Comparison of ENCODE assay signal across 20 cellular contexts in genomic region chr10:85570871-85571270, GRCh38.
DNase-seq lines count a peak whose midpoint lies in the region; ATAC-seq, FAIRE-seq and TF ChIP-seq lines count a peak whose summit lies in the region.
"Had no signal": no experiment of that assay in that cellular context is flagged by ENCODE, and none has a peak within 500 bp of the region (broad histone marks: within the 10 kb centered on the region; RNA-seq: fewer than 3 reads in every experiment).

No MANE protein-coding gene starts in this region.

- no peak overlapping the region for H3K9ac ChIP-seq in mesendoderm (ENCODE audit: low read length)
- H3K9ac ChIP-seq: BLaER1 treated with 17β-estradiol and CSF1 and Interleukin-3, amounts not matched to agents 10 nM and 100 nM had no signal

- no peaks in the 10 kb centered on the region for H3K79me2 ChIP-seq in mesendoderm (ENCODE audit: control insufficient read depth, insufficient read depth, low read length)

- H3K4me1 Mint-ChIP-seq in type B pancreatic cell (ENCODE audit: unreplicated experiment) = peaks cover 12% of the 10 kb centered on the region
- no peaks in the 10 kb centered on the region for H3K4me1 Mint-ChIP-seq in CD8-positive, alpha-beta T cell (ENCODE audit: low read depth)
- H3K4me1 Mint-ChIP-seq: B cell; CD8-positive, alpha-beta memory T cell had no signal

- H3K56ac ChIP-seq in mesendoderm (ENCODE audit: low read length) = no peak overlapping the region

- H3K4me2 ChIP-seq in mesendoderm (ENCODE audit: low read length) = no peak overlapping the region
- H3K4me2 ChIP-seq: A549; BLaER1 treated with 17β-estradiol and CSF1 and Interleukin-3, amounts not matched to agents 10 nM and 100 nM had no signal

- FAIRE-seq in bronchial epithelial cell (lab: Jason Lieb, UNC) = peak; percentile 55
- FAIRE-seq: A549, G401.6, GM12891, GM19239 had no signal

- peak overlapping the region; percentile 40 for H3K4me3 Mint-ChIP-seq in type B pancreatic cell
- no peak overlapping the region for H3K4me3 Mint-ChIP-seq in CD8-positive, alpha-beta T cell
- H3K4me3 Mint-ChIP-seq: B cell; CD4-positive, alpha-beta T cell; CD8-positive, alpha-beta memory T cell had no signal

- no peak overlapping the region for H2BK5ac ChIP-seq in mesendoderm (ENCODE audit: low read length)

- H3K36me3 ChIP-seq in bronchial epithelial cell (ENCODE audit: control insufficient read depth, insufficient read depth, low read length) (no peaks in the 10 kb centered on the region), mesendoderm (ENCODE audit: control insufficient read depth, insufficient read depth, low read length) (no peaks in the 10 kb centered on the region)
- no peaks in the 10 kb centered on the region for H3K36me3 ChIP-seq in CD8-positive, alpha-beta T cell (ENCODE audit: insufficient read depth, low read length)
- H3K36me3 ChIP-seq: BLaER1 treated with 17β-estradiol and CSF1 and Interleukin-3, amounts not matched to agents 10 nM and 100 nM had no signal

- H3K9me3 ChIP-seq in CD8-positive, alpha-beta T cell (ENCODE audit: low read length) = no peaks in the 10 kb centered on the region
- no peaks in the 10 kb centered on the region for H3K9me3 ChIP-seq in right cardiac atrium (ENCODE audit: control insufficient read depth, low read length)
- H3K9me3 ChIP-seq: A549; BLaER1 treated with 17β-estradiol and CSF1 and Interleukin-3, amounts not matched to agents 10 nM and 100 nM had no signal

- no peak overlapping the region for H2AK5ac ChIP-seq in mesendoderm (ENCODE audit: low read length)

- TF ChIP-seq CTCF in bronchial epithelial cell (IDR thresholded peaks at IDR 0.05; ENCODE audit: insufficient read depth, low read length, severe bottlenecking) (no peak), type B pancreatic cell (conservative IDR thresholded peaks at IDR 0.05) (no peak)
- no peak for TF ChIP-seq CTCF in CD8-positive, alpha-beta T cell (IDR thresholded peaks at IDR 0.05)

- H3K79me1 ChIP-seq in mesendoderm (ENCODE audit: low read length) = no peaks in the 10 kb centered on the region

- no peak overlapping the region for H4K5ac ChIP-seq in mesendoderm (ENCODE audit: low read length)

- H3K27me3 ChIP-seq in bronchial epithelial cell (ENCODE audit: control insufficient read depth, insufficient read depth, low read length) (no peaks in the 10 kb centered on the region), mesendoderm (ENCODE audit: insufficient read depth, low read length, poor library complexity) (no peaks in the 10 kb centered on the region), right cardiac atrium (ENCODE audit: control insufficient read depth, insufficient read depth) (no peaks in the 10 kb centered on the region)
- no peaks in the 10 kb centered on the region for H3K27me3 ChIP-seq in CD8-positive, alpha-beta T cell (ENCODE audit: insufficient read depth, low read length)
- H3K27me3 ChIP-seq: BLaER1 treated with 17β-estradiol and CSF1 and Interleukin-3, amounts not matched to agents 10 nM and 100 nM had no signal

- H3K4me1 ChIP-seq in mesendoderm (ENCODE audit: control insufficient read depth, low read depth, low read length) (no peaks in the 10 kb centered on the region), right cardiac atrium (ENCODE audit: control insufficient read depth, insufficient read depth, low read length) (no peaks in the 10 kb centered on the region)
- H3K4me1 ChIP-seq in CD8-positive, alpha-beta T cell (ENCODE audit: insufficient read depth, low read length) = no peaks in the 10 kb centered on the region
- H3K4me1 ChIP-seq: A549; BLaER1 treated with 17β-estradiol and CSF1 and Interleukin-3, amounts not matched to agents 10 nM and 100 nM had no signal

- H2BK15ac ChIP-seq in mesendoderm (replicated peaks; ENCODE audit: low read depth) = no peak overlapping the region

- no peak overlapping the region for H3K23ac ChIP-seq in mesendoderm (ENCODE audit: low read length)

- whole genome bisulfite sequencing in mesendoderm (ENCODE audit: extremely low coverage, insufficient coverage, low lambda C conversion rate) = no CpG with 5 or more reads among the region's 1 CpG
- WGBS in right cardiac atrium = 87% methylated on average over 1 of the region's 1 CpG

- no peak overlapping the region for H4K8ac ChIP-seq in mesendoderm (ENCODE audit: low read depth, low read length)

- H3K36me3 Mint-ChIP-seq in type B pancreatic cell = no peaks in the 10 kb centered on the region
- no peaks in the 10 kb centered on the region for H3K36me3 Mint-ChIP-seq in CD8-positive, alpha-beta T cell
- H3K36me3 Mint-ChIP-seq: CD8-positive, alpha-beta memory T cell had no signal

- intact Hi-C loops in CD8-positive, alpha-beta T cell (cut with DNase I, micrococcal nuclease) = no loop called here
- intact Hi-C loops in right cardiac atrium (cut with DNase I) = no loop called here

- peak overlapping the region; percentile 55 for H3K4ac ChIP-seq in mesendoderm (ENCODE audit: low read depth, low read length)

- H2BK120ac ChIP-seq in mesendoderm (ENCODE audit: low read depth, low read length) = no peak overlapping the region

- H3K4me3 ChIP-seq in bronchial epithelial cell (ENCODE audit: low read depth, low read length) (no peak overlapping the region), mesendoderm (ENCODE audit: low read length) (no peak overlapping the region), right cardiac atrium (ENCODE audit: low read length) (no peak overlapping the region)
- no peak overlapping the region for H3K4me3 ChIP-seq in CD8-positive, alpha-beta T cell (ENCODE audit: low read depth, low read length)
- H3K4me3 ChIP-seq: A549; BLaER1 treated with 17β-estradiol and CSF1 and Interleukin-3, amounts not matched to agents 10 nM and 100 nM had no signal

- CTCF ChIA-PET in CD8-positive, alpha-beta T cell (lab: Charles Lee) = interaction anchor here (0.6 kb wide), 1 partner anchor 23 kb away, joined by 3 read pairs; no protein-coding TSS in a partner anchor

- DNase-seq in bronchial epithelial cell (ENCODE audit: low read depth) (no peak), mesendoderm (no peak), type B pancreatic cell (ENCODE audit: extremely low spot score, unreplicated experiment) (no peak), right cardiac atrium (no peak)
- no peak for DNase-seq in CD8-positive, alpha-beta T cell
- DNase-seq: AML-193; CD4-positive, alpha-beta T cell; CD8-positive, alpha-beta memory T cell; COR-L47; DMS 273 treated with DMSO at 0.1 percent for 48 hours; DMS79 treated with DMSO at 0.1 percent for 48 hours; GF-D8 had no signal

- no peak overlapping the region for H3K27ac ChIP-seq in mesendoderm (ENCODE audit: low read depth, low read length)
- H3K27ac ChIP-seq in CD8-positive, alpha-beta T cell (ENCODE audit: low read depth, low read length) = no peak overlapping the region
- H3K27ac ChIP-seq in right cardiac atrium (ENCODE audit: low read length) = no peak overlapping the region
- H3K27ac ChIP-seq: 22Rv1; A549; BLaER1 treated with 17β-estradiol and CSF1 and Interleukin-3, amounts not matched to agents 10 nM and 100 nM; C4-2B had no signal

- no peak for ATAC-seq in CD8-positive, alpha-beta T cell
- ATAC-seq in right cardiac atrium = no peak
- ATAC-seq: A549 had no signal

- peak overlapping the region; percentile 7 for H3K18ac ChIP-seq in mesendoderm (ENCODE audit: low read length)

- H3K27me3 Mint-ChIP-seq in type B pancreatic cell = no peaks in the 10 kb centered on the region
- peaks cover 3% of the 10 kb centered on the region for H3K27me3 Mint-ChIP-seq in CD8-positive, alpha-beta T cell (ENCODE audit: low read depth)
- H3K27me3 Mint-ChIP-seq: CD8-positive, alpha-beta memory T cell had no signal

- POLR2A ChIA-PET in CD8-positive, alpha-beta T cell (lab: Charles Lee) = no interaction called here

- H3K9me3 Mint-ChIP-seq in type B pancreatic cell = peaks cover 7% of the 10 kb centered on the region
- no peaks in the 10 kb centered on the region for H3K9me3 Mint-ChIP-seq in CD8-positive, alpha-beta T cell
- H3K9me3 Mint-ChIP-seq: CD4-positive, alpha-beta T cell; CD8-positive, alpha-beta memory T cell had no signal

- peak overlapping the region; percentile 68 for H3K27ac Mint-ChIP-seq in type B pancreatic cell
- H3K27ac Mint-ChIP-seq in CD8-positive, alpha-beta T cell = no peak overlapping the region
- H3K27ac Mint-ChIP-seq: B cell; CD4-positive, alpha-beta T cell; CD8-positive, alpha-beta memory T cell had no signal
